2 cellular contexts compared by ENCODE assay signal in genomic region chr3:196726788-196727675, GRCh38.
TF ChIP-seq lines count a peak whose summit lies in the region.

No MANE protein-coding gene starts in this region.

TF ChIP-seq in SK-N-SH, 30 proteins besides CTCF, POLR2A, EP300 and RAD21 (continued from another document):
- TF ChIP-seq, protein P1, sequence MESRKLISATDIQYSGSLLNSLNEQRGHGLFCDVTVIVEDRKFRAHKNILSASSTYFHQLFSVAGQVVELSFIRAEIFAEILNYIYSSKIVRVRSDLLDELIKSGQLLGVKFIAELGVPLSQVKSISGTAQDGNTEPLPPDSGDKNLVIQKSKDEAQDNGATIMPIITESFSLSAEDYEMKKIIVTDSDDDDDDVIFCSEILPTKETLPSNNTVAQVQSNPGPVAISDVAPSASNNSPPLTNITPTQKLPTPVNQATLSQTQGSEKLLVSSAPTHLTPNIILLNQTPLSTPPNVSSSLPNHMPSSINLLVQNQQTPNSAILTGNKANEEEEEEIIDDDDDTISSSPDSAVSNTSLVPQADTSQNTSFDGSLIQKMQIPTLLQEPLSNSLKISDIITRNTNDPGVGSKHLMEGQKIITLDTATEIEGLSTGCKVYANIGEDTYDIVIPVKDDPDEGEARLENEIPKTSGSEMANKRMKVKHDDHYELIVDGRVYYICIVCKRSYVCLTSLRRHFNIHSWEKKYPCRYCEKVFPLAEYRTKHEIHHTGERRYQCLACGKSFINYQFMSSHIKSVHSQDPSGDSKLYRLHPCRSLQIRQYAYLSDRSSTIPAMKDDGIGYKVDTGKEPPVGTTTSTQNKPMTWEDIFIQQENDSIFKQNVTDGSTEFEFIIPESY (IDR thresholded peaks at IDR 0.05; ENCODE audit: borderline replicate concordance, low read depth): no peak
- TF ChIP-seq MAX (IDR thresholded peaks at IDR 0.05; ENCODE audit: low read depth) (no peak), TCF12 (IDR thresholded peaks at IDR 0.05) (peak; percentile 43), EZH2phosphoT487 (IDR thresholded peaks at IDR 0.05; ENCODE audit: borderline replicate concordance, low read depth) (no peak), POLR2AphosphoS5 (IDR thresholded peaks at IDR 0.05; ENCODE audit: low read depth, low read length) (no peak), FOSL2 (IDR thresholded peaks at IDR 0.05; ENCODE audit: borderline replicate concordance, low read depth) (0 out of 2 replicates have a peak, but pooled peaks have one; percentile 8)

TF ChIP-seq in SK-N-SH treated with all-trans-retinoic acid at 6 μM for 48 hours, 23 proteins besides CTCF, POLR2A, EP300 and RAD21 (continued from another document):
- TF ChIP-seq, protein P2, sequence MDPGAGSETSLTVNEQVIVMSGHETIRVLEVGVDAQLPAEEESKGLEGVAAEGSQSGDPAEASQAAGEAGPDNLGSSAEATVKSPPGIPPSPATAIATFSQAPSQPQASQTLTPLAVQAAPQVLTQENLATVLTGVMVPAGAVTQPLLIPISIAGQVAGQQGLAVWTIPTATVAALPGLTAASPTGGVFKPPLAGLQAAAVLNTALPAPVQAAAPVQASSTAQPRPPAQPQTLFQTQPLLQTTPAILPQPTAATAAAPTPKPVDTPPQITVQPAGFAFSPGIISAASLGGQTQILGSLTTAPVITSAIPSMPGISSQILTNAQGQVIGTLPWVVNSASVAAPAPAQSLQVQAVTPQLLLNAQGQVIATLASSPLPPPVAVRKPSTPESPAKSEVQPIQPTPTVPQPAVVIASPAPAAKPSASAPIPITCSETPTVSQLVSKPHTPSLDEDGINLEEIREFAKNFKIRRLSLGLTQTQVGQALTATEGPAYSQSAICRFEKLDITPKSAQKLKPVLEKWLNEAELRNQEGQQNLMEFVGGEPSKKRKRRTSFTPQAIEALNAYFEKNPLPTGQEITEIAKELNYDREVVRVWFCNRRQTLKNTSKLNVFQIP (CRISPR knock-in tag; IDR thresholded peaks at IDR 0.05; ENCODE audit: borderline replicate concordance, low read depth): no peak
- TF ChIP-seq OSR1 (CRISPR knock-in tag; IDR thresholded peaks at IDR 0.05) (no peak), ZNF70 (CRISPR knock-in tag; IDR thresholded peaks at IDR 0.05) (no peak)
